ENCODE assay signal across 8 cellular contexts in genomic region chr14:105399441-105399775, GRCh38. TPM values are rescaled to one million over a fixed set of nuclear protein-coding genes. Genes with fewer than 3 reads are reported as not detected.
DNase-seq lines count a peak whose midpoint lies in the region; ATAC-seq and TF ChIP-seq lines count a peak whose summit lies in the region.

No MANE protein-coding gene starts in this region.

- DNase-seq in NT2/D1 (ENCODE audit: low read depth, low spot score) (no peak), endothelial cell (ENCODE audit: low spot score) (no peak), NCI-H2029 (lab: John Stamatoyannopoulos, UW) (no peak)
- DNase-seq in activated CD4-positive, CD25-positive, alpha-beta regulatory T cell (lab: John Stamatoyannopoulos, UW): no peak

- TF ChIP-seq RAD21 in neural cell (conservative IDR thresholded peaks at IDR 0.05): no peak

- TF ChIP-seq CTCF in C4-2B (conservative IDR thresholded peaks at IDR 0.05) (no peak), endothelial cell (IDR thresholded peaks at IDR 0.05; ENCODE audit: unreplicated experiment) (no peak), neural cell (IDR thresholded peaks at IDR 0.05; ENCODE audit: poor library complexity, severe bottlenecking) (no peak)

- peak overlapping the region; percentile 88 for H3K4me2 ChIP-seq in neural cell (ENCODE audit: low read length)

- H3K27me3 ChIP-seq in NT2/D1 (ENCODE audit: insufficient read depth, insufficient read length): no peaks in the 10 kb centered on the region
- H3K27me3 ChIP-seq in neural cell (ENCODE audit: insufficient read depth, low read depth, low read length): no peaks in the 10 kb centered on the region

- no peaks in the 10 kb centered on the region for H3K79me2 ChIP-seq in neural cell (replicated peaks; ENCODE audit: insufficient read depth, low read length)

- H3K9me3 ChIP-seq in NT2/D1 (ENCODE audit: insufficient read depth, low read length): peaks cover 29% of the 10 kb centered on the region; the same call in 1 of the 2 replicates
- H3K9me3 ChIP-seq in neural cell (ENCODE audit: low read length): no peaks in the 10 kb centered on the region

- peak overlapping the region; percentile 95 for H3K27ac ChIP-seq in C4-2B
- no peak overlapping the region for H3K27ac ChIP-seq in neural cell (ENCODE audit: low read length)

- H3K27me3 Mint-ChIP-seq in endothelial cell (ENCODE audit: unreplicated experiment): peaks cover 13% of the 10 kb centered on the region

- H3K4me1 Mint-ChIP-seq in endothelial cell (ENCODE audit: unreplicated experiment): peaks cover 2% of the 10 kb centered on the region

- ATAC-seq in GM19023 (IDR thresholded peaks at IDR 0.05; ENCODE audit: unreplicated experiment) (no peak), HG02852 (IDR thresholded peaks at IDR 0.05; ENCODE audit: unreplicated experiment) (no peak)

- H3K9ac ChIP-seq in NT2/D1 (ENCODE audit: insufficient read length, low read depth) (peak overlapping the region; percentile 87), neural cell (ENCODE audit: low read length) (no peak overlapping the region)

- peak overlapping the region; percentile 51 for H3K4me3 Mint-ChIP-seq in endothelial cell (ENCODE audit: unreplicated experiment)

- H3K36me3 Mint-ChIP-seq in endothelial cell (ENCODE audit: low read depth, unreplicated experiment): peaks cover 19% of the 10 kb centered on the region

- H2AFZ ChIP-seq in neural cell (ENCODE audit: low read depth, low read length): no peak overlapping the region

- peak overlapping the region; percentile 72 for H3K4me3 ChIP-seq in NT2/D1 (ENCODE audit: insufficient read length, low read depth)
- H3K4me3 ChIP-seq in neural cell (ENCODE audit: low read length): peak overlapping the region; percentile 91

- no peaks in the 10 kb centered on the region for H3F3A ChIP-seq in neural cell (ENCODE audit: insufficient read depth, low read length, poor library complexity, severe bottlenecking)

- no peaks in the 10 kb centered on the region for H3K9me3 Mint-ChIP-seq in endothelial cell (ENCODE audit: unreplicated experiment)

- H4K20me1 ChIP-seq in neural cell (ENCODE audit: insufficient read depth): no peaks in the 10 kb centered on the region

- no peaks in the 10 kb centered on the region for H3K9me2 ChIP-seq in neural cell (ENCODE audit: insufficient read depth, low read length)

- TF ChIP-seq EP300 in neural cell (conservative IDR thresholded peaks at IDR 0.05; ENCODE audit: poor library complexity, severe bottlenecking): no peak

- peaks cover 21% of the 10 kb centered on the region for H3K36me3 ChIP-seq in NT2/D1 (ENCODE audit: insufficient read depth, insufficient read length, low read length)
- no peaks in the 10 kb centered on the region for H3K36me3 ChIP-seq in neural cell (ENCODE audit: insufficient read depth, low read length)

- H3K27ac Mint-ChIP-seq in endothelial cell (ENCODE audit: unreplicated experiment): no peak overlapping the region

- peaks cover 2% of the 10 kb centered on the region for H3K4me1 ChIP-seq in NT2/D1 (ENCODE audit: insufficient read depth, insufficient read length)

TF ChIP-seq in neural cell, 6 proteins besides CTCF, POLR2A, EP300 and RAD21:
- TF ChIP-seq EZH2 (IDR thresholded peaks at IDR 0.05; ENCODE audit: borderline replicate concordance, insufficient read depth, low read length, poor library complexity, severe bottlenecking) (no peak), SMC3 (conservative IDR thresholded peaks at IDR 0.05; ENCODE audit: poor library complexity) (no peak), REST (IDR thresholded peaks at IDR 0.05; ENCODE audit: borderline replicate concordance) (no peak), MXI1 (conservative IDR thresholded peaks at IDR 0.05; ENCODE audit: poor library complexity, severe bottlenecking) (no peak), TAF1 (IDR thresholded peaks at IDR 0.05; ENCODE audit: low read depth) (no peak), POLR2AphosphoS5 (IDR thresholded peaks at IDR 0.05) (no peak)

RNA-seq across cellular contexts. Expression of gene TEX22, which starts 1.1 kb away (rescaled TPM):
- total RNA-seq in endothelial cell (ENCODE audit: unreplicated experiment): 1.1 TPM
- 0.22 TPM in 1 of 2 replicates, not detected in the other for polyA plus RNA-seq in neural cell
- polyA minus RNA-seq in neural cell: 0.69 TPM in 1 of 2 replicates, not detected in the other

RNA-seq across cellular contexts. Expression of gene MTA1, which starts 20.2 kb away (rescaled TPM):
- total RNA-seq in endothelial cell (ENCODE audit: unreplicated experiment): 150 TPM
- 94.0 and 101 TPM in 2 replicates for polyA plus RNA-seq in neural cell
- polyA minus RNA-seq in neural cell: 80.9 and 90.3 TPM in 2 replicates
